In genomic region chr3:186929676-186930075, GRCh38 we compare ENCODE assay signal across 9 cellular contexts. TPM values are rescaled to one million over a fixed set of nuclear protein-coding genes. Genes with fewer than 3 reads are reported as not detected.
A peak's percentile ranks its signal among the peaks of the same experiment; 100 is the strongest.
DNase-seq lines count a peak whose midpoint lies in the region; ATAC-seq, FAIRE-seq and TF ChIP-seq lines count a peak whose summit lies in the region.
"Had no signal": no experiment of that assay in that cellular context is flagged by ENCODE, and none has a peak within 500 bp of the region (broad histone marks: within the 10 kb centered on the region; RNA-seq: fewer than 3 reads in every experiment).

No MANE protein-coding gene starts in this region.

- intact Hi-C loops in Calu3 (cut with micrococcal nuclease; ENCODE audit: unreplicated experiment) (loop anchor here (5.0 to 10.0 kb wide), 2 partner anchors 135 to 238 kb away; no protein-coding TSS in a partner anchor), PC-9 (cut with micrococcal nuclease; ENCODE audit: unreplicated experiment) (loop anchor here (1.0 to 10.0 kb wide), 6 partner anchors 61 to 315 kb away; partner anchors contain the start of gene AHSG), endothelial cell of umbilical vein (cut with micrococcal nuclease) (loop anchor here (1.0 to 5.0 kb wide), 13 partner anchors 42 to 992 kb away; partner anchors contain the start of genes EIF4A2, RPL39L, TBCCD1 and TRA2B)

- POLR2A ChIA-PET in PC-9 (lab: Charles Lee; ENCODE audit: unreplicated experiment) (no interaction called here), endothelial cell of umbilical vein (lab: Charles Lee) (no interaction called here)

- H3K4me3 ChIP-seq in PC-9 (peak overlapping the region; percentile 97; the same call in 1 of the 2 replicates), endothelial cell of umbilical vein (replicated peaks in 1 of 3; ENCODE audit: insufficient read depth in 1 of 3, low read depth in 1 of 3, low read length in 3 of 3) (peak overlapping the region in 2 of 3 experiments; percentile 83 to 96)

- H3K9me3 ChIP-seq in PC-9 (ENCODE audit: insufficient read depth, low read depth) (no peaks in the 10 kb centered on the region), endothelial cell of umbilical vein (replicated peaks; ENCODE audit: control insufficient read depth, insufficient read depth, low read length) (no peaks in the 10 kb centered on the region)

- H3K27me3 Mint-ChIP-seq in Calu3 (ENCODE audit: unreplicated experiment) (peaks cover 65% of the 10 kb centered on the region), osteocyte (ENCODE audit: unreplicated experiment) (peaks cover 3% of the 10 kb centered on the region)

- H3K27me3 ChIP-seq in PC-9 (ENCODE audit: insufficient read depth, low read depth) (no peaks in the 10 kb centered on the region), endothelial cell of umbilical vein (ENCODE audit: control insufficient read depth in 2 of 2, insufficient read depth in 2 of 2, low read length in 2 of 2) (no peaks in the 10 kb centered on the region)

- FAIRE-seq in endothelial cell of umbilical vein (lab: Jason Lieb, UNC): no peak

- H2AFZ ChIP-seq in PC-9: peak overlapping the region; percentile 94; the same call in 1 of the 2 replicates
- H2AFZ ChIP-seq in endothelial cell of umbilical vein (ENCODE audit: low read depth, low read length): peak overlapping the region; percentile 68

- no peak overlapping the region for H3K27ac ChIP-seq in PC-9
- no peak overlapping the region for H3K27ac ChIP-seq in endothelial cell of umbilical vein (ENCODE audit: insufficient read depth, low read depth, low read length)

- no peaks in the 10 kb centered on the region for H3K79me2 ChIP-seq in PC-9 (ENCODE audit: low read depth)
- H3K79me2 ChIP-seq in endothelial cell of umbilical vein (ENCODE audit: control insufficient read depth, insufficient read depth, low read length): peaks cover 31% of the 10 kb centered on the region

- no peak for DNase-seq in Calu3
- DNase-seq in PC-9: no peak
- no peak for DNase-seq in endothelial cell of umbilical vein (ENCODE audit: low read depth, low spot score)
- no peak for DNase-seq in osteocyte (ENCODE audit: extremely low spot score, unreplicated experiment)
- DNase-seq in T-helper 9 cell: no peak
- DNase-seq in mucosa of gallbladder (ENCODE audit: low spot score): no peak
- no peak for DNase-seq in GM19240 (ENCODE audit: insufficient read length, low spot score)
- DNase-seq: SHP77 treated with DMSO at 0.1 percent for 48 hours had no signal

- CTCF ChIA-PET in Calu3 (lab: Charles Lee) (no interaction called here), PC-9 (lab: Charles Lee) (no interaction called here), endothelial cell of umbilical vein (lab: Charles Lee) (interaction anchor here (1.0 to 1.8 kb wide), 2 partner anchors 80 to 108 kb away, joined by 3 to 20 read pairs; no protein-coding TSS in a partner anchor)

- H3K36me3 ChIP-seq in PC-9 (ENCODE audit: low read depth) (no peaks in the 10 kb centered on the region), endothelial cell of umbilical vein (ENCODE audit: control insufficient read depth in 2 of 2, extremely low read depth in 1 of 2, insufficient read depth in 2 of 2, low read length in 2 of 2) (peaks cover 0 to 9% of the 10 kb centered on the region in 2 experiments)

- no peaks in the 10 kb centered on the region for H3K9me1 ChIP-seq in endothelial cell of umbilical vein (replicated peaks; ENCODE audit: control insufficient read depth, extremely low read depth, insufficient read depth, low read length)

- no peak for ATAC-seq in HG02852 (IDR thresholded peaks at IDR 0.05; ENCODE audit: unreplicated experiment)

- H3K4me2 ChIP-seq in PC-9: peak overlapping the region; percentile 96
- peak overlapping the region; percentile 94 for H3K4me2 ChIP-seq in endothelial cell of umbilical vein (ENCODE audit: insufficient read depth, low read length)

- TF ChIP-seq POLR2A in endothelial cell of umbilical vein (IDR thresholded peaks at IDR 0.05; ENCODE audit: low read depth, low read length): no peak

- H3K4me1 ChIP-seq in PC-9 (replicated peaks; ENCODE audit: insufficient read depth) (peaks cover 12% of the 10 kb centered on the region), endothelial cell of umbilical vein (ENCODE audit: control insufficient read depth, extremely low read depth, insufficient read depth, low read length) (peaks cover 26% of the 10 kb centered on the region)

- dilution Hi-C loops in endothelial cell of umbilical vein (cut with MboI; ENCODE audit: extremely low pct_ligation_motif_present, low sequenced_read_pairs): no loop called here

- peaks cover 19% of the 10 kb centered on the region; the same call in 1 of the 2 replicates for H3F3A ChIP-seq in PC-9 (ENCODE audit: insufficient read depth, low read depth)

- H4K20me1 ChIP-seq in PC-9 (ENCODE audit: insufficient read depth): peaks cover 5% of the 10 kb centered on the region; the same call in 1 of the 2 replicates
- H4K20me1 ChIP-seq in endothelial cell of umbilical vein (replicated peaks; ENCODE audit: control insufficient read depth, extremely low read depth, insufficient read depth, low read length): no peaks in the 10 kb centered on the region

- BruUV-seq in Calu3 (replicated peaks; lab: Mats Ljungman, UMichigan) (no TSS peak), PC-9 (replicated peaks; lab: Mats Ljungman, UMichigan) (no TSS peak), endothelial cell of umbilical vein (replicated peaks; lab: Mats Ljungman, UMichigan) (no TSS peak)

- H3K9ac ChIP-seq in endothelial cell of umbilical vein (replicated peaks; ENCODE audit: extremely low read depth, insufficient read depth, low read length): peak overlapping the region; percentile 79

- no peaks in the 10 kb centered on the region for H3K9me2 ChIP-seq in PC-9 (ENCODE audit: insufficient read depth)

- H3K27ac Mint-ChIP-seq in Calu3 (ENCODE audit: unreplicated experiment): peak overlapping the region; percentile 4
- H3K27ac Mint-ChIP-seq in osteocyte (ENCODE audit: unreplicated experiment): peak overlapping the region; percentile 75

- H3K4me1 Mint-ChIP-seq in Calu3 (ENCODE audit: low read depth, unreplicated experiment): peaks cover 24% of the 10 kb centered on the region
- H3K4me1 Mint-ChIP-seq in osteocyte (ENCODE audit: unreplicated experiment): peaks cover 30% of the 10 kb centered on the region

- H3K9me3 Mint-ChIP-seq in Calu3 (ENCODE audit: low read depth, unreplicated experiment): no peaks in the 10 kb centered on the region
- H3K9me3 Mint-ChIP-seq in osteocyte (ENCODE audit: unreplicated experiment): no peaks in the 10 kb centered on the region

- peaks cover 33% of the 10 kb centered on the region for H3K36me3 Mint-ChIP-seq in Calu3 (ENCODE audit: insufficient read depth, unreplicated experiment)
- H3K36me3 Mint-ChIP-seq in osteocyte (ENCODE audit: unreplicated experiment): peaks cover 10% of the 10 kb centered on the region

- H3K4me3 Mint-ChIP-seq in Calu3 (ENCODE audit: low read depth, unreplicated experiment): peak overlapping the region; percentile 80
- H3K4me3 Mint-ChIP-seq in osteocyte (ENCODE audit: unreplicated experiment): peak overlapping the region; percentile 95

- TF ChIP-seq CTCF in Calu3 (IDR thresholded peaks at IDR 0.05; ENCODE audit: unreplicated experiment) (no peak), PC-9 (conservative IDR thresholded peaks at IDR 0.05) (no peak), endothelial cell of umbilical vein (IDR thresholded peaks at IDR 0.05; ENCODE audit: extremely low read depth in 1 of 2, insufficient read depth in 1 of 2, low read depth in 1 of 2, low read length in 2 of 2) (no peak), osteocyte (IDR thresholded peaks at IDR 0.05) (no peak)

TF ChIP-seq in endothelial cell of umbilical vein, 7 proteins besides CTCF, POLR2A, EP300 and RAD21:
- TF ChIP-seq JUN (IDR thresholded peaks at IDR 0.05; ENCODE audit: borderline replicate concordance, insufficient read depth, insufficient read length, low read depth) (no peak), FOS (IDR thresholded peaks at IDR 0.05; ENCODE audit: borderline replicate concordance, insufficient read depth, low read length) (no peak)

RNA-seq across cellular contexts. Expression of gene ST6GAL1, which starts 0.7 kb away (rescaled TPM):
- total RNA-seq in Calu3 (2022) (14.4 and 20.4 TPM in 2 replicates), PC-9 (2021) (25.6 and 41.4 TPM in 2 replicates), endothelial cell of umbilical vein (86.5 and 101 TPM in 2 replicates), osteocyte (63.1 and 68.2 TPM in 2 replicates), mucosa of gallbladder (35.0 TPM)
- polyA plus RNA-seq in endothelial cell of umbilical vein: 61.2 and 63.9 TPM in 2 replicates
- 53.7 and 67.6 TPM in 2 replicates for polyA plus RNA-seq in endothelial cell of umbilical vein (2011; cell fraction: cytosol; rRNA removed)
- 62.9 and 68.0 TPM in 2 replicates for polyA plus RNA-seq in endothelial cell of umbilical vein (2011; cell fraction: nucleus; rRNA removed)
- 71.0 and 77.4 TPM in 2 replicates for polyA plus RNA-seq in endothelial cell of umbilical vein (2012)
- polyA minus RNA-seq in endothelial cell of umbilical vein: 219 and 220 TPM in 2 replicates
- 0.51 TPM for polyA minus RNA-seq in endothelial cell of umbilical vein (2011; cell fraction: cytosol; rRNA and poly(A)+ RNA removed)
- 91.7 and 129 TPM in 2 replicates for polyA minus RNA-seq in endothelial cell of umbilical vein (2011; cell fraction: nucleus; rRNA and poly(A)+ RNA removed)
